Comparison of ENCODE assay signal across 18 cellular contexts in genomic region chr10:5496261-5497250, GRCh38. TPM values are rescaled to one million over a fixed set of nuclear protein-coding genes. Genes with fewer than 3 reads are reported as not detected.
DNase-seq lines count a peak whose midpoint lies in the region; ATAC-seq, FAIRE-seq and TF ChIP-seq lines count a peak whose summit lies in the region.
"Had no signal": no experiment of that assay in that cellular context is flagged by ENCODE, and none has a peak within 500 bp of the region (broad histone marks: within the 10 kb centered on the region; RNA-seq: fewer than 3 reads in every experiment).

No MANE protein-coding gene starts in this region.

- H3K4me2 ChIP-seq in HepG2 (ENCODE audit: low read depth, low read length) (peak overlapping the region; percentile 68), osteoblast (ENCODE audit: insufficient read depth, low read length) (no peak overlapping the region)
- H3K4me2 ChIP-seq: BLaER1 treated with 17β-estradiol and CSF1 and Interleukin-3, amounts not matched to agents 10 nM and 100 nM had no signal

- no peak for TF ChIP-seq POLR2A in HepG2 (IDR thresholded peaks at IDR 0.05; ENCODE audit: insufficient read depth in 1 of 2, low read depth in 2 of 2, low read length in 2 of 2)
- no peak for TF ChIP-seq POLR2A in right lobe of liver (IDR thresholded peaks at IDR 0.05)

- CTCF ChIA-PET in HepG2 (lab: Yijun Ruan, JAX; ENCODE audit: low intra/inter-chr PET ratio, low total read pairs) = no interaction called here

- FAIRE-seq in HepG2 (lab: Jason Lieb, UNC) = no peak
- FAIRE-seq: A204.1 had no signal

- POLR2A ChIA-PET in HepG2 (lab: Yijun Ruan, JAX) = no interaction called here

- intact Hi-C loops in HepG2 (cut with micrococcal nuclease; ENCODE audit: unreplicated experiment) = no loop called here
- intact Hi-C loops in right lobe of liver (cut with DNase I) = no loop called here
- intact Hi-C loops in upper lobe of right lung (cut with DNase I) = no loop called here

- H4K20me1 ChIP-seq in HepG2 (ENCODE audit: insufficient read depth, low read length) = no peaks in the 10 kb centered on the region
- no peaks in the 10 kb centered on the region for H4K20me1 ChIP-seq in osteoblast (ENCODE audit: insufficient read depth, low read length)
- H4K20me1 ChIP-seq: BLaER1 treated with 17β-estradiol and CSF1 and Interleukin-3, amounts not matched to agents 10 nM and 100 nM had no signal

- H2AFZ ChIP-seq in HepG2 (ENCODE audit: low read length) (no peak overlapping the region), osteoblast (ENCODE audit: low read length) (no peak overlapping the region)

- H3K27ac ChIP-seq in HepG2 (ENCODE audit: extremely low read length, insufficient read depth, low read length) (no peak overlapping the region), right lobe of liver (no peak overlapping the region), osteoblast (ENCODE audit: low read depth, low read length) (no peak overlapping the region), upper lobe of right lung (no peak overlapping the region)
- H3K27ac ChIP-seq: BLaER1 treated with 17β-estradiol and CSF1 and Interleukin-3, amounts not matched to agents 10 nM and 100 nM; HL-60 had no signal

- H3K9ac ChIP-seq in HepG2 (ENCODE audit: insufficient read depth, low read depth, low read length) = no peak overlapping the region
- H3K9ac ChIP-seq: BLaER1 treated with 17β-estradiol and CSF1 and Interleukin-3, amounts not matched to agents 10 nM and 100 nM had no signal

- ATAC-seq in HepG2 (peak; percentile 14), right lobe of liver (no peak), esophagus mucosa (peak; percentile 9), upper lobe of right lung (no peak), GM21737 (IDR thresholded peaks at IDR 0.05; ENCODE audit: unreplicated experiment) (no peak)
- ATAC-seq: Panc1 had no signal

- no peak for TF ChIP-seq RAD21 in HepG2 (CRISPR knock-in tag; IDR thresholded peaks at IDR 0.05)

- no peaks in the 10 kb centered on the region for H3K36me3 ChIP-seq in HepG2 (replicated peaks in 1 of 2; ENCODE audit: control insufficient read depth in 1 of 2, insufficient read depth in 2 of 2, low read length in 2 of 2)
- H3K36me3 ChIP-seq in right lobe of liver = no peaks in the 10 kb centered on the region
- H3K36me3 ChIP-seq in osteoblast (ENCODE audit: insufficient read depth, low read length) = no peaks in the 10 kb centered on the region
- H3K36me3 ChIP-seq in upper lobe of right lung = no peaks in the 10 kb centered on the region
- H3K36me3 ChIP-seq: BLaER1 treated with 17β-estradiol and CSF1 and Interleukin-3, amounts not matched to agents 10 nM and 100 nM had no signal

- DNase-seq in HepG2 (ENCODE audit: low spot score) = no peak
- no peak for DNase-seq in right lobe of liver
- peak; percentile 46 for DNase-seq in osteoblast (ENCODE audit: insufficient read length, low spot score, missing footprints)
- peak; percentile 48 for DNase-seq in upper lobe of right lung
- no peak for DNase-seq in NCI-H1694 treated with DMSO at 0.1 percent for 48 hours (lab: John Stamatoyannopoulos, UW)
- no peak for DNase-seq in stimulated activated CD8-positive, alpha-beta memory T cell treated with anti-CD3 and anti-CD28 coated beads, Interleukin-4, amount 100 ng/mL, for 48 hours
- DNase-seq: GF-D8, HCEC 1CT, KBM-7, NCI-H1436 treated with DMSO at 0.1 percent for 48 hours, NCI-H524 treated with DMSO at 0.1 percent for 48 hours, SHP77 had no signal

- BruUV-seq in HepG2 (replicated peaks; lab: Mats Ljungman, UMichigan) = no TSS peak

- 41% methylated on average over 7 of the region's 25 CpGs for WGBS in HepG2 (ENCODE audit: low lambda C conversion rate)
- 85% methylated on average over 5 of the region's 25 CpGs for WGBS in right lobe of liver (ENCODE audit: insufficient coverage, low coverage, low lambda C conversion rate, missing lambda C conversion rate)

- TF ChIP-seq CTCF in HepG2 (CRISPR knock-in tag; IDR thresholded peaks at IDR 0.05) = no peak
- TF ChIP-seq CTCF in right lobe of liver (IDR thresholded peaks at IDR 0.05) = no peak
- no peak for TF ChIP-seq CTCF in osteoblast (IDR thresholded peaks at IDR 0.05; ENCODE audit: extremely low read depth, low read depth, low read length)
- no peak for TF ChIP-seq CTCF in upper lobe of right lung (IDR thresholded peaks at IDR 0.05)

- in situ Hi-C loops in HepG2 (cut with HindIII; ENCODE audit: extremely low pct_ligation_motif_present, low pct_unique_long_range_greater_than_20kb) = no loop called here

- peaks cover 11% of the 10 kb centered on the region; the same call in 1 of the 2 replicates for H3K9me3 ChIP-seq in HepG2 (ENCODE audit: low read length)
- H3K9me3 ChIP-seq in right lobe of liver = no peaks in the 10 kb centered on the region
- H3K9me3 ChIP-seq in osteoblast (ENCODE audit: low read depth, low read length) = no peaks in the 10 kb centered on the region
- H3K9me3 ChIP-seq in upper lobe of right lung = no peaks in the 10 kb centered on the region

- TF ChIP-seq EP300 in HepG2 (IDR thresholded peaks at IDR 0.05; ENCODE audit: low read depth in 2 of 2, low read length in 2 of 2) (no peak), HepG2 (CRISPR knock-in tag; IDR thresholded peaks at IDR 0.05; ENCODE audit: borderline replicate concordance) (no peak)

- H3K79me2 ChIP-seq in HepG2 (ENCODE audit: insufficient read depth, low read length) (no peaks in the 10 kb centered on the region), osteoblast (ENCODE audit: insufficient read depth, low read length) (no peaks in the 10 kb centered on the region)

- H3K4me3 ChIP-seq in HepG2 (replicated peaks in 1 of 3; ENCODE audit: insufficient read depth in 1 of 3, low read depth in 2 of 3, low read length in 3 of 3) = peak overlapping the region in 2 of 3 experiments; percentile 13 to 50; a peak in 2 of 6 replicates
- no peak overlapping the region for H3K4me3 ChIP-seq in right lobe of liver
- H3K4me3 ChIP-seq in osteoblast (ENCODE audit: insufficient read depth, low read length) = no peak overlapping the region
- H3K4me3 ChIP-seq in upper lobe of right lung = no peak overlapping the region
- H3K4me3 ChIP-seq: BLaER1 treated with 17β-estradiol and CSF1 and Interleukin-3, amounts not matched to agents 10 nM and 100 nM had no signal

- H3K4me1 ChIP-seq in HepG2 (ENCODE audit: insufficient read depth, low read length) (peaks cover 68% of the 10 kb centered on the region), right lobe of liver (no peaks in the 10 kb centered on the region), osteoblast (ENCODE audit: insufficient read depth, low read length) (no peaks in the 10 kb centered on the region), upper lobe of right lung (no peaks in the 10 kb centered on the region)

- peaks cover 0 to 28% of the 10 kb centered on the region in 2 experiments; a peak in 2 of 5 replicates for H3K27me3 ChIP-seq in HepG2 (ENCODE audit: control insufficient read depth in 1 of 2, insufficient read depth in 2 of 2, low read length in 2 of 2)
- no peaks in the 10 kb centered on the region for H3K27me3 ChIP-seq in right lobe of liver
- peaks cover 12% of the 10 kb centered on the region for H3K27me3 ChIP-seq in osteoblast (ENCODE audit: insufficient read depth, low read length)
- no peaks in the 10 kb centered on the region for H3K27me3 ChIP-seq in upper lobe of right lung
- H3K27me3 ChIP-seq: BLaER1 treated with 17β-estradiol and CSF1 and Interleukin-3, amounts not matched to agents 10 nM and 100 nM had no signal

RNA-seq across cellular contexts. Expression of gene CALML5, which starts 2.8 kb away (rescaled TPM):
- total RNA-seq in HepG2 (2016; rRNA removed; fragmentation: Illumina TruSeq; extraction: Trizol) = not detected in 2 replicates
- total RNA-seq in HepG2 (2016; cell fraction: cytosol; rRNA removed; fragmentation: Illumina TruSeq; extraction: Trizol; ENCODE audit: low read depth) = not detected in 2 replicates
- not detected in 2 replicates for total RNA-seq in HepG2 (2016; cell fraction: insoluble cytoplasmic fraction; rRNA removed; fragmentation: Illumina TruSeq; extraction: Trizol)
- total RNA-seq in HepG2 (2016; cell fraction: membrane; rRNA removed; fragmentation: Illumina TruSeq; extraction: Trizol) = not detected in 2 replicates
- not detected in 2 replicates for total RNA-seq in HepG2 (2016; cell fraction: nucleus; rRNA removed; fragmentation: Illumina TruSeq; extraction: Trizol)
- not detected in 2 replicates for polyA plus RNA-seq in HepG2 (2011; rRNA removed)
- not detected in 2 replicates for polyA plus RNA-seq in HepG2 (2011; cell fraction: cytosol; rRNA removed)
- not detected in 2 replicates for polyA plus RNA-seq in HepG2 (2011; cell fraction: nucleus; rRNA removed)
- not detected in 2 replicates for polyA plus RNA-seq in HepG2 (2012)
- polyA plus RNA-seq in HepG2 (2016; cell fraction: cytosol; fragmentation: Illumina TruSeq; extraction: Trizol; ENCODE audit: low read depth) = not detected in 2 replicates
- not detected in 2 replicates for polyA plus RNA-seq in HepG2 (2016; cell fraction: insoluble cytoplasmic fraction; fragmentation: Illumina TruSeq; extraction: Trizol; ENCODE audit: low read depth)
- not detected in 2 replicates for polyA plus RNA-seq in HepG2 (2016; cell fraction: membrane; fragmentation: Illumina TruSeq; extraction: Trizol; ENCODE audit: low read depth)
- not detected in 2 replicates for polyA plus RNA-seq in HepG2 (2016; cell fraction: nucleus; fragmentation: Illumina TruSeq; extraction: Trizol; ENCODE audit: insufficient read depth, low read depth)
- polyA minus RNA-seq in HepG2 (2011; rRNA and poly(A)+ RNA removed; ENCODE audit: low replicate concordance) = not detected in 2 replicates
- not detected in 2 replicates for polyA minus RNA-seq in HepG2 (2011; cell fraction: cytosol; rRNA and poly(A)+ RNA removed)
- polyA minus RNA-seq in HepG2 (2011; cell fraction: nucleus; rRNA and poly(A)+ RNA removed) = not detected in 2 replicates
- not detected for total RNA-seq in right lobe of liver
- 16.6 TPM for total RNA-seq in esophagus mucosa
- total RNA-seq in osteoblast = not detected in 2 replicates
- total RNA-seq in upper lobe of right lung = not detected

RNA-seq across cellular contexts. Expression of gene CALML3, which starts 28.2 kb away (rescaled TPM):
- total RNA-seq in HepG2 (2016; rRNA removed; fragmentation: Illumina TruSeq; extraction: Trizol) = not detected in 2 replicates
- not detected in 2 replicates for total RNA-seq in HepG2 (2016; cell fraction: cytosol; rRNA removed; fragmentation: Illumina TruSeq; extraction: Trizol; ENCODE audit: low read depth)
- not detected in 2 replicates for total RNA-seq in HepG2 (2016; cell fraction: insoluble cytoplasmic fraction; rRNA removed; fragmentation: Illumina TruSeq; extraction: Trizol)
- total RNA-seq in HepG2 (2016; cell fraction: membrane; rRNA removed; fragmentation: Illumina TruSeq; extraction: Trizol) = not detected in 2 replicates
- total RNA-seq in HepG2 (2016; cell fraction: nucleus; rRNA removed; fragmentation: Illumina TruSeq; extraction: Trizol) = not detected in 2 replicates
- not detected in 2 replicates for polyA plus RNA-seq in HepG2 (2011; rRNA removed)
- polyA plus RNA-seq in HepG2 (2011; cell fraction: cytosol; rRNA removed) = not detected in 2 replicates
- polyA plus RNA-seq in HepG2 (2011; cell fraction: nucleus; rRNA removed) = not detected in 2 replicates
- polyA plus RNA-seq in HepG2 (2012) = not detected in 2 replicates
- not detected in 2 replicates for polyA plus RNA-seq in HepG2 (2016; cell fraction: cytosol; fragmentation: Illumina TruSeq; extraction: Trizol; ENCODE audit: low read depth)
- polyA plus RNA-seq in HepG2 (2016; cell fraction: insoluble cytoplasmic fraction; fragmentation: Illumina TruSeq; extraction: Trizol; ENCODE audit: low read depth) = not detected in 2 replicates
- polyA plus RNA-seq in HepG2 (2016; cell fraction: membrane; fragmentation: Illumina TruSeq; extraction: Trizol; ENCODE audit: low read depth) = not detected in 2 replicates
- polyA plus RNA-seq in HepG2 (2016; cell fraction: nucleus; fragmentation: Illumina TruSeq; extraction: Trizol; ENCODE audit: insufficient read depth, low read depth) = not detected in 2 replicates
- not detected in 2 replicates for polyA minus RNA-seq in HepG2 (2011; rRNA and poly(A)+ RNA removed; ENCODE audit: low replicate concordance)
- not detected in 2 replicates for polyA minus RNA-seq in HepG2 (2011; cell fraction: cytosol; rRNA and poly(A)+ RNA removed)
- not detected in 2 replicates for polyA minus RNA-seq in HepG2 (2011; cell fraction: nucleus; rRNA and poly(A)+ RNA removed)
- total RNA-seq in right lobe of liver = under 1 TPM in 1 of 6 experiments, not detected in 5; 0.22 TPM
- total RNA-seq in esophagus mucosa = 501 TPM
- not detected in 2 replicates for total RNA-seq in osteoblast
- total RNA-seq in upper lobe of right lung = not detected

Comparison
In these comparisons a context has a peak if more than half of its experiments do, and no peak if none do; other contexts are left out.
1. ATAC-seq: peak in HepG2 (single experiment) and esophagus mucosa (single experiment); none in right lobe of liver (0 of 4), upper lobe of right lung (single experiment) and GM21737 (single experiment).
2. H3K4me3 ChIP-seq: peak in HepG2 (2 of 3); none in right lobe of liver (0 of 3), osteoblast (single experiment) and upper lobe of right lung (single experiment).
3. DNase-seq: peak in osteoblast (single experiment) and upper lobe of right lung (single experiment); none in HepG2 (single experiment), right lobe of liver (0 of 3), NCI-H1694 treated with DMSO at 0.1 percent for 48 hours (single experiment) and stimulated activated CD8-positive, alpha-beta memory T cell treated with anti-CD3 and anti-CD28 coated beads, Interleukin-4, amount 100 ng/mL, for 48 hours (single experiment).
4. RNA of gene CALML5, which starts 2.8 kb away (total RNA-seq): 16.6 TPM in esophagus mucosa (single experiment); not detected in HepG2, not detected in right lobe of liver, not detected in osteoblast and not detected in upper lobe of right lung (single experiment); every median in the first group is over 10 times any median in the second.
5. RNA of gene CALML3, which starts 28.2 kb away (total RNA-seq): 501 TPM in esophagus mucosa (single experiment); not detected in HepG2, 0.22 TPM in right lobe of liver, not detected in osteoblast and not detected in upper lobe of right lung (single experiment); every median in the first group is over 100 times any median in the second.